In the genomic region with DNA sequence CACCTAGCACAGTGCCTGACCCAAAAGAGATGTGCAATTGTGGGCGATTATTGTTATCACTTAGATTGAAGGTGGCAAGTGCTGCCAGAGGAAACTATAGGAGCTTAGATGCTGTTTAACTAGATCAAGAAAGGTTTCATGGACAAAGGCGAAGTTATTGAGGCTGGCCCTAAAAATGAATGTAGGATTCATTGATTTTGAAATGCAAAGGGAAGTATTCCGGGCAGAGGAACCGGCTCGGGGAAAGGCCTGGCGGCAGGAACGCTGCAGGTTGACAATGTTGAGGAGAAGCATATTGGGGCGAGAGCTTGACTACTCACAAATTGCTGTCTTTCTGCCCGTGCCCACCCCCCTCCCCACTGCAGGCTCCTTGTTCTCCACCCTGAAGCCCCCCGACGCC, we compare ENCODE assay signal across 9 cellular contexts. TPM values are rescaled to one million over a fixed set of nuclear protein-coding genes. Genes with fewer than 3 reads are reported as not detected.
DNase-seq lines count a peak whose midpoint lies in the region; ATAC-seq and TF ChIP-seq lines count a peak whose summit lies in the region.
"Had no signal": no experiment of that assay in that cellular context is flagged by ENCODE, and none has a peak within 500 bp of the region (broad histone marks: within the 10 kb centered on the region; RNA-seq: fewer than 3 reads in every experiment).

No MANE protein-coding gene starts in this region.

- CTCF ChIA-PET in WTC11 (lab: Charles Lee): interaction anchor here (1.1 to 2.0 kb wide), 5 partner anchors 16 to 529 kb away, joined by 3 to 12 read pairs (median 5); a partner anchor contains a TSS

- H2AFZ ChIP-seq in smooth muscle cell (ENCODE audit: low read depth): no peak overlapping the region

- WGBS in smooth muscle cell (ENCODE audit: low lambda C conversion rate): 51% methylated on average over 8 of the region's 11 CpGs

- H3K27ac ChIP-seq in smooth muscle cell (ENCODE audit: low read depth): no peak overlapping the region

- peaks cover 11% of the 10 kb centered on the region for H3K4me1 Mint-ChIP-seq in activated T-cell treated with anti-CD3 and anti-CD28 coated beads, Interleukin-2, amount 50 U/mL, for 4 hours (ENCODE audit: low read depth)
- H3K4me1 Mint-ChIP-seq in WTC11: peaks cover 12% of the 10 kb centered on the region

- H3K27me3 Mint-ChIP-seq in activated T-cell treated with anti-CD3 and anti-CD28 coated beads, Interleukin-2, amount 50 U/mL, for 4 hours (ENCODE audit: low read depth): peaks cover 65% of the 10 kb centered on the region
- peaks cover 55% of the 10 kb centered on the region for H3K27me3 Mint-ChIP-seq in WTC11 (ENCODE audit: low read depth)

- ATAC-seq in activated T-cell treated with anti-CD3 and anti-CD28 coated beads, Interleukin-2, amount 50 U/mL, for 4 hours: no peak
- ATAC-seq in WTC11: no peak
- ATAC-seq in HG03354 (IDR thresholded peaks at IDR 0.05; ENCODE audit: poor library complexity, severe bottlenecking, unreplicated experiment): no peak
- ATAC-seq in HG02678 (IDR thresholded peaks at IDR 0.05; ENCODE audit: unreplicated experiment): no peak
- ATAC-seq in GM21526 (IDR thresholded peaks at IDR 0.05; ENCODE audit: low FRiP score, unreplicated experiment): no peak

- TF ChIP-seq CTCF in WTC11 (IDR thresholded peaks at IDR 0.05) (no peak), smooth muscle cell (IDR thresholded peaks at IDR 0.05; ENCODE audit: borderline replicate concordance, insufficient read depth, poor library complexity, severe bottlenecking) (no peak)

- no peaks in the 10 kb centered on the region for H3K9me3 ChIP-seq in iPS-15b (ENCODE audit: control insufficient read depth, insufficient read depth, low read length)
- H3K9me3 ChIP-seq in smooth muscle cell (replicated peaks; ENCODE audit: low read depth): no peaks in the 10 kb centered on the region

- H3K4me3 Mint-ChIP-seq in activated T-cell treated with anti-CD3 and anti-CD28 coated beads, Interleukin-2, amount 50 U/mL, for 4 hours: peak overlapping the region; percentile 11
- peak overlapping the region; percentile 58 for H3K4me3 Mint-ChIP-seq in WTC11

- H3K36me3 ChIP-seq in iPS-15b (ENCODE audit: control insufficient read depth, insufficient read depth, low read length) (no peaks in the 10 kb centered on the region), smooth muscle cell (ENCODE audit: low read depth) (no peaks in the 10 kb centered on the region)

- no peak for DNase-seq in activated T-cell treated with anti-CD3 and anti-CD28 coated beads, Interleukin-2, amount 50 U/mL, for 4 hours
- DNase-seq in activated T-cell treated with anti-CD3 and anti-CD28 coated beads for 4 hours (no peak), WTC11 (ENCODE audit: low spot score) (no peak), smooth muscle cell (lab: John Stamatoyannopoulos, UW; ENCODE audit: unreplicated experiment) (no peak)
- DNase-seq: NCI-H2081 treated with DMSO at 0.1 percent for 48 hours had no signal

- no peak overlapping the region for H3K27ac Mint-ChIP-seq in WTC11

- H3K4me2 ChIP-seq in smooth muscle cell: peak overlapping the region; percentile 88

- H3K36me3 Mint-ChIP-seq in activated T-cell treated with anti-CD3 and anti-CD28 coated beads, Interleukin-2, amount 50 U/mL, for 4 hours (ENCODE audit: insufficient read depth): no peaks in the 10 kb centered on the region
- no peaks in the 10 kb centered on the region for H3K36me3 Mint-ChIP-seq in WTC11

- H3K79me2 ChIP-seq in smooth muscle cell (ENCODE audit: low read depth): no peaks in the 10 kb centered on the region

- H3K27me3 ChIP-seq in iPS-15b (ENCODE audit: control insufficient read depth, insufficient read depth, low read length) (peaks cover 55% of the 10 kb centered on the region), smooth muscle cell (ENCODE audit: low read depth) (peaks cover 53% of the 10 kb centered on the region)

- no peak overlapping the region for H3K9ac ChIP-seq in iPS-15b (ENCODE audit: low read depth, low read length)
- H3K9ac ChIP-seq in smooth muscle cell (ENCODE audit: low read depth): no peak overlapping the region

- no peaks in the 10 kb centered on the region for H3K9me3 Mint-ChIP-seq in activated T-cell treated with anti-CD3 and anti-CD28 coated beads, Interleukin-2, amount 50 U/mL, for 4 hours
- no peaks in the 10 kb centered on the region for H3K9me3 Mint-ChIP-seq in WTC11

- H4K20me1 ChIP-seq in smooth muscle cell (ENCODE audit: low read depth): no peaks in the 10 kb centered on the region

- no peaks in the 10 kb centered on the region for H3K4me1 ChIP-seq in iPS-15b (ENCODE audit: control insufficient read depth, insufficient read depth, low read length)
- no peaks in the 10 kb centered on the region for H3K4me1 ChIP-seq in smooth muscle cell (ENCODE audit: low read depth)

- POLR2A ChIA-PET in WTC11 (lab: Charles Lee): no interaction called here

- peaks cover 5% of the 10 kb centered on the region for H3F3A ChIP-seq in smooth muscle cell (ENCODE audit: low read depth)

- H3K4me3 ChIP-seq in iPS-15b (ENCODE audit: low read depth, low read length): peak overlapping the region; percentile 49
- peak overlapping the region; percentile 47 for H3K4me3 ChIP-seq in smooth muscle cell

TF ChIP-seq in WTC11, 78 proteins besides CTCF, POLR2A, EP300 and RAD21:
- TF ChIP-seq CREM (CRISPR knock-in tag; IDR thresholded peaks at IDR 0.05): 0 out of 2 replicates have a peak, but pooled peaks have one; percentile 23
- no peak for TF ChIP-seq KAT7 (CRISPR knock-in tag; IDR thresholded peaks at IDR 0.05; ENCODE audit: borderline replicate concordance)

RNA-seq across cellular contexts. Expression of a gene that starts 37.4 kb away (rescaled TPM):
- total RNA-seq in activated T-cell treated with anti-CD3 and anti-CD28 coated beads, Interleukin-2, amount 50 U/mL, for 4 hours: 10 to 100 TPM; 88.5 to 88.6 (median 88.6) TPM
- total RNA-seq in WTC11 (2021) (46.4 to 48.3 TPM (median 47.4 TPM) in 3 replicates), smooth muscle cell (31.5 and 38.4 TPM in 2 replicates)
- polyA plus RNA-seq in smooth muscle cell: 45.7 and 50.7 TPM in 2 replicates

RNA-seq across cellular contexts. Expression of a gene that starts 55.2 kb away (rescaled TPM):
- total RNA-seq in activated T-cell treated with anti-CD3 and anti-CD28 coated beads, Interleukin-2, amount 50 U/mL, for 4 hours: under 1 TPM; 0.43 to 0.71 (median 0.49) TPM
- total RNA-seq in WTC11 (2021): 0.11 to 0.16 TPM in 2 of 3 replicates, not detected in the other
- total RNA-seq in smooth muscle cell: 0.09 and 0.36 TPM in 2 replicates
- 0.34 and 1.2 TPM in 2 replicates for polyA plus RNA-seq in smooth muscle cell
